ENCODE assay signal across 14 cellular contexts in the genomic region with DNA sequence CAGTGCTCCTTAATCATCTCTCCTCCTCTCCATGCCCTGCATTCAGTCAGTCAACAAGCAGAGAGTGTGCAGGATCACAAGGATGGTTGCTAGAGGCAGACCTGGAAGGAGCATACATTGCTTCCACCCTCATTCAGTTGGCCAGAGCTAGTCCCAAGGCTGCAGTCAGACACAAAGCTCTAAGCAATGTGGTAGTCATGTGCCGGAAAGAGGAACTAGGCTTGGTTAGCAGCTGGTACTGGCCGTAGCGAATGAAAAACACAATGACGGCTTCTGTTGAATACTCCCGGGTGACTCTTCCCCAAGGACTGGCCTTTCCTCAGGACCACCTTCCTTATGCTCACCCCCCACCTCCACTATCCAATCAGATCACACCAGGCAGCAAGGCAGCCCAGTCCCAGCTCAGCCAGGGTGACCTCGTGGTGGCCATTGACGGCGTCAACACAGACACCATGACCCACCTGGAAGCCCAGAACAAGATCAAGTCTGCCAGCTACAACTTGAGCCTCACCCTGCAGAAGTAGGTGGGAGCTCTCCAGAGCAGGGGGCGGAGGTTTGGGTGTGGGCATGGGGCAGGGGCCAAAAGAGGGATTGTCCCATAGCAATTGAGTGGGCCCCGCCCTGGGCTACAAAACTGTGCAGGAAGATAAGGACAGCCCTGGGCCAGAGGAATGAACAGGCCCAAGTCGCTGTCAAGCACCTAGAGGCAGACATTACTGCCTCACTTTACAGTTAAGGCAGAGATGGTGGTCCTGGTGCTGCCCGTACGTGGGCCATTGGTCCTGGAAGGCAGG. TPM values are rescaled to one million over a fixed set of nuclear protein-coding genes. Genes with fewer than 3 reads are reported as not detected.
DNase-seq lines count a peak whose midpoint lies in the region; ATAC-seq, FAIRE-seq and TF ChIP-seq lines count a peak whose summit lies in the region.
"Had no signal": no experiment of that assay in that cellular context is flagged by ENCODE, and none has a peak within 500 bp of the region (broad histone marks: within the 10 kb centered on the region; RNA-seq: fewer than 3 reads in every experiment).

No MANE protein-coding gene starts in this region.

- peaks cover 0 to 69% (median 15%) of the 10 kb centered on the region in 9 donors for H3K36me3 ChIP-seq in heart left ventricle

- ATAC-seq in heart left ventricle (no peak), HG03469 (IDR thresholded peaks at IDR 0.05; ENCODE audit: unreplicated experiment) (no peak), GM19035 (IDR thresholded peaks at IDR 0.05; ENCODE audit: unreplicated experiment) (no peak), GM21619 (IDR thresholded peaks at IDR 0.05; ENCODE audit: unreplicated experiment) (no peak)
- ATAC-seq: A549; naive thymus-derived CD8-positive, alpha-beta T cell had no signal

- intact Hi-C loops in heart left ventricle (cut with DNase I) (loop anchor here in 1 of 10 donors (10.0 kb wide), 1 partner anchor 84 kb away; no protein-coding TSS in a partner anchor), cardiac septum (cut with DNase I) (no loop called here)

- TF ChIP-seq CTCF in heart left ventricle (IDR thresholded peaks at IDR 0.05) = no peak

- in situ Hi-C loops in KBM-7 (cut with MboI; ENCODE audit: low pct_unique_long_range_greater_than_20kb, low sequenced_read_pairs) = no loop called here

- peak overlapping the region in 11 of 12 donors; percentile 13 to 100 (median 91) for H3K27ac ChIP-seq in heart left ventricle
- H3K27ac ChIP-seq: A549, KMS-11 had no signal

- 39 to 66% (median 55%) methylated on average over 11 to 13 of the region's 13 CpGs for WGBS in heart left ventricle, 4 donors

- no peak for TF ChIP-seq POLR2A in heart left ventricle (IDR thresholded peaks at IDR 0.05)

- DNase-seq in heart left ventricle (no peak), cardiac septum (ENCODE audit: low spot score) (no peak), KBM-7 (peak; percentile 64), germinal center (ENCODE audit: low spot score) (peak; percentile 25), urothelium cell line (ENCODE audit: low spot score) (no peak)
- DNase-seq: naive thymus-derived CD8-positive, alpha-beta T cell; NCI-H524 treated with DMSO at 0.1 percent for 48 hours had no signal

- no peaks in the 10 kb centered on the region for H3K9me3 ChIP-seq in heart left ventricle
- H3K9me3 ChIP-seq: A549 had no signal

- peaks cover 2 to 100% (median 55%) of the 10 kb centered on the region in 12 donors for H3K4me1 ChIP-seq in heart left ventricle
- H3K4me1 ChIP-seq: A549 had no signal

- FAIRE-seq in urothelium cell line (lab: Jason Lieb, UNC) = peak; percentile 44
- FAIRE-seq: A549 had no signal

- H3K27me3 ChIP-seq in heart left ventricle = peaks cover 0 to 3% (median 0%) of the 10 kb centered on the region in 9 donors

- peak overlapping the region in 4 of 12 donors; percentile 3 to 25 (median 12) for H3K4me3 ChIP-seq in heart left ventricle
- H3K4me3 ChIP-seq: A549 had no signal

RNA-seq across cellular contexts. Expression of gene LDB3, which starts 10.9 kb away (rescaled TPM):
- 1,000 to 10,000 TPM in 7 of 9 donors, 100 to 1,000 TPM in 2; 800 to 1,716 (median 1,273) TPM for total RNA-seq in heart left ventricle
- 1,000 to 10,000 TPM in 1 of 2 donors, 100 to 1,000 TPM in 1; 165 to 1,759 TPM for polyA plus RNA-seq in heart left ventricle
- total RNA-seq in cardiac septum = 1,178 TPM
- total RNA-seq: Daoy; T-helper 1 cell treated with Interleukin-12 subunit alpha and Interleukin-12 subunit beta and Interleukin-4 antibody, amounts not matched to agents 30 ng/mL and 1 ng/mL, for 36 hours had no signal
- polyA plus RNA-seq: naive thymus-derived CD8-positive, alpha-beta T cell had no signal

RNA-seq across cellular contexts. Expression of gene OPN4, which starts 24.8 kb away (rescaled TPM):
- total RNA-seq in heart left ventricle (under 1 TPM in 3 of 9 donors, not detected in 6; 0.19 to 0.28 (median 0.25) TPM), cardiac septum (not detected)
- polyA plus RNA-seq in heart left ventricle = under 1 TPM; 0.03 to 0.08 TPM
- total RNA-seq: Daoy; naive thymus-derived CD8-positive, alpha-beta T cell; T-helper 1 cell treated with Interleukin-12 subunit alpha and Interleukin-12 subunit beta and Interleukin-4 antibody, amounts not matched to agents 30 ng/mL and 1 ng/mL, for 36 hours had no signal
- polyA plus RNA-seq: A549; naive thymus-derived CD8-positive, alpha-beta T cell had no signal

Comparison
In these comparisons a context has a peak if more than half of its experiments do, and no peak if none do; other contexts are left out.
1. DNase-seq: peak in KBM-7 (single experiment) and germinal center (single experiment); none in heart left ventricle (0 of 5), cardiac septum (single experiment) and urothelium cell line (single experiment).